ENCODE assay signal across 14 cellular contexts in genomic region chr5:116652903-116653302, GRCh38.
A peak's percentile ranks its signal among the peaks of the same experiment; 100 is the strongest.
DNase-seq lines count a peak whose midpoint lies in the region; ATAC-seq and TF ChIP-seq lines count a peak whose summit lies in the region.
"Had no signal": no experiment of that assay in that cellular context is flagged by ENCODE, and none has a peak within 500 bp of the region (broad histone marks: within the 10 kb centered on the region; RNA-seq: fewer than 3 reads in every experiment).

No MANE protein-coding gene starts in this region.

- no peak for TF ChIP-seq CTCF in fibroblast of lung (conservative IDR thresholded peaks at IDR 0.05 in 1 of 2, IDR thresholded peaks at IDR 0.05 in 1 of 2; ENCODE audit: low read depth in 1 of 2, low read length in 2 of 2)

- H4K20me1 ChIP-seq in fibroblast of lung (ENCODE audit: control insufficient read depth, extremely low read depth, insufficient read depth, low read length), result no peaks in the 10 kb centered on the region

- no peaks in the 10 kb centered on the region for H3K9me3 ChIP-seq in fibroblast of lung (ENCODE audit: control insufficient read depth, insufficient read depth, low read depth, low read length)
- H3K9me3 ChIP-seq in CD8-positive, alpha-beta memory T cell (ENCODE audit: low read length), result no peaks in the 10 kb centered on the region
- H3K9me3 ChIP-seq: upper lobe of left lung had no signal

- no peak overlapping the region for H2AFZ ChIP-seq in fibroblast of lung (ENCODE audit: low read length)

- H2AK5ac ChIP-seq in mesendoderm (ENCODE audit: low read length), result no peak overlapping the region

- DNase-seq in Right ventricle myocardium superior, result no peak
- no peak for DNase-seq in cardiac septum (ENCODE audit: low spot score)
- peak; percentile 9 to 74 for DNase-seq in fibroblast of lung (ENCODE audit: low read depth in 2 of 2)
- DNase-seq in mesendoderm, result peak; percentile 65
- DNase-seq in NCI-H524 treated with DMSO at 0.1 percent for 48 hours (lab: John Stamatoyannopoulos, UW), result no peak
- DNase-seq in NCI-H510A treated with DMSO at 0.1 percent for 48 hours (lab: John Stamatoyannopoulos, UW), result no peak
- DNase-seq in CD8-positive, alpha-beta memory T cell, result no peak
- no peak for DNase-seq in COR-L47 (lab: John Stamatoyannopoulos, UW)
- DNase-seq: GOT3, NCI-H2081 treated with DMSO at 0.1 percent for 48 hours, PC-3, upper lobe of left lung had no signal

- no peaks in the 10 kb centered on the region for H3K79me1 ChIP-seq in mesendoderm (ENCODE audit: low read length)

- H3K27ac ChIP-seq in fibroblast of lung (ENCODE audit: insufficient read depth, low read length) (no peak overlapping the region), mesendoderm (ENCODE audit: low read depth, low read length) (peak overlapping the region; percentile 69)
- no peak overlapping the region for H3K27ac ChIP-seq in CD8-positive, alpha-beta memory T cell (ENCODE audit: low read depth, low read length)
- H3K27ac ChIP-seq: upper lobe of left lung had no signal

- H3K79me2 ChIP-seq in fibroblast of lung (ENCODE audit: control insufficient read depth, insufficient read depth, low read length) (no peaks in the 10 kb centered on the region), mesendoderm (ENCODE audit: control insufficient read depth, insufficient read depth, low read length) (no peaks in the 10 kb centered on the region)

- CTCF ChIA-PET in CD8-positive, alpha-beta memory T cell (lab: Charles Lee), result no interaction called here

- H3K9me3 Mint-ChIP-seq in CD8-positive, alpha-beta memory T cell, result peaks cover 0 to under 1% (median 0%) of the 10 kb centered on the region in 5 donors
- H3K9me3 Mint-ChIP-seq: IgD-negative memory B cell had no signal

- H2BK5ac ChIP-seq in mesendoderm (ENCODE audit: low read length), result no peak overlapping the region

- H3K4me1 ChIP-seq in fibroblast of lung (ENCODE audit: control insufficient read depth, extremely low read depth, insufficient read depth, low read length) (no peaks in the 10 kb centered on the region), mesendoderm (ENCODE audit: control insufficient read depth, low read depth, low read length) (peaks cover 11% of the 10 kb centered on the region)
- no peaks in the 10 kb centered on the region for H3K4me1 ChIP-seq in CD8-positive, alpha-beta memory T cell (ENCODE audit: insufficient read depth, low read length)
- H3K4me1 ChIP-seq: upper lobe of left lung had no signal

- peak overlapping the region; percentile 84 for H3K18ac ChIP-seq in mesendoderm (ENCODE audit: low read length)

- H3K27me3 ChIP-seq in fibroblast of lung (ENCODE audit: control insufficient read depth, insufficient read depth, low read length) (no peaks in the 10 kb centered on the region), mesendoderm (ENCODE audit: insufficient read depth, low read length, poor library complexity) (no peaks in the 10 kb centered on the region)
- no peaks in the 10 kb centered on the region for H3K27me3 ChIP-seq in CD8-positive, alpha-beta memory T cell (ENCODE audit: insufficient read depth, low read length, poor library complexity, severe bottlenecking)
- H3K27me3 ChIP-seq: upper lobe of left lung had no signal

- no peak overlapping the region for H2BK120ac ChIP-seq in mesendoderm (ENCODE audit: low read depth, low read length)

- intact Hi-C loops in Right ventricle myocardium superior (cut with DNase I) (no loop called here), cardiac septum (cut with DNase I) (loop anchor here (10.0 kb wide), 1 partner anchor 112 kb away; no protein-coding TSS in a partner anchor)

- H3K36me3 Mint-ChIP-seq in CD8-positive, alpha-beta memory T cell, result no peaks in the 10 kb centered on the region
- H3K36me3 Mint-ChIP-seq: activated naive CD4-positive, alpha-beta T cell treated with anti-CD3 and anti-CD28 coated beads, Interleukin-2, amount 50 U/mL, for 72 hours; IgD-negative memory B cell had no signal

- no peak overlapping the region for H3K4me2 ChIP-seq in fibroblast of lung (ENCODE audit: extremely low read depth, insufficient read depth, low read length)
- H3K4me2 ChIP-seq in mesendoderm (ENCODE audit: low read length), result no peak overlapping the region

- no peak overlapping the region for H3K9ac ChIP-seq in fibroblast of lung (ENCODE audit: insufficient read depth, low read length)
- H3K9ac ChIP-seq in mesendoderm (ENCODE audit: low read length), result no peak overlapping the region

- H3K4ac ChIP-seq in mesendoderm (ENCODE audit: low read depth, low read length), result no peak overlapping the region

- H3K4me3 Mint-ChIP-seq in CD8-positive, alpha-beta memory T cell, result no peak overlapping the region
- H3K4me3 Mint-ChIP-seq: IgD-negative memory B cell had no signal

- no peak overlapping the region for H3K23ac ChIP-seq in mesendoderm (ENCODE audit: low read length)

- H3K27me3 Mint-ChIP-seq in CD8-positive, alpha-beta memory T cell, result peaks cover 0 to 4% of the 10 kb centered on the region in 2 donors

- H3K56ac ChIP-seq in mesendoderm (ENCODE audit: low read length), result peak overlapping the region; percentile 27

- POLR2A ChIA-PET in CD8-positive, alpha-beta memory T cell (lab: Charles Lee), result no interaction called here

- H3K4me3 ChIP-seq in fibroblast of lung (replicated peaks in 1 of 4; ENCODE audit: control extremely low read depth in 1 of 4, insufficient read depth in 1 of 4, low read depth in 3 of 4, low read length in 4 of 4) (no peak overlapping the region), mesendoderm (ENCODE audit: low read length) (no peak overlapping the region)
- H3K4me3 ChIP-seq in CD8-positive, alpha-beta memory T cell (ENCODE audit: low read length), result no peak overlapping the region
- H3K4me3 ChIP-seq: upper lobe of left lung had no signal

- H3K27ac Mint-ChIP-seq in CD8-positive, alpha-beta memory T cell, result no peak overlapping the region
- H3K27ac Mint-ChIP-seq: activated naive CD4-positive, alpha-beta T cell treated with anti-CD3 and anti-CD28 coated beads, Interleukin-2, amount 50 U/mL, for 72 hours; IgD-negative memory B cell had no signal

- WGBS in mesendoderm (ENCODE audit: extremely low coverage, insufficient coverage, low lambda C conversion rate), result no CpG with 5 or more reads among the region's 3 CpGs

- no peak overlapping the region for H2BK15ac ChIP-seq in mesendoderm (replicated peaks; ENCODE audit: low read depth)

- peak overlapping the region; percentile 76 for H4K8ac ChIP-seq in mesendoderm (ENCODE audit: low read depth, low read length)

- no peaks in the 10 kb centered on the region for H3K4me1 Mint-ChIP-seq in CD8-positive, alpha-beta memory T cell

- ATAC-seq in Right ventricle myocardium superior (ENCODE audit: poor library complexity), result peak; percentile 73
- ATAC-seq: activated naive CD4-positive, alpha-beta T cell treated with anti-CD3 and anti-CD28 coated beads, Interleukin-2, amount 50 U/mL, for 72 hours; PC-3 had no signal

- H3K36me3 ChIP-seq in fibroblast of lung (ENCODE audit: control insufficient read depth, insufficient read depth, low read length) (no peaks in the 10 kb centered on the region), mesendoderm (ENCODE audit: control insufficient read depth, insufficient read depth, low read length) (no peaks in the 10 kb centered on the region)
- H3K36me3 ChIP-seq in CD8-positive, alpha-beta memory T cell (ENCODE audit: insufficient read depth, low read length), result no peaks in the 10 kb centered on the region
- H3K36me3 ChIP-seq: upper lobe of left lung had no signal

- no peak overlapping the region for H4K5ac ChIP-seq in mesendoderm (ENCODE audit: low read length)

Comparison
In these comparisons a context has a peak if more than half of its experiments do, and no peak if none do; other contexts are left out.
1. DNase-seq: peak in fibroblast of lung (2 of 2) and mesendoderm (single experiment); none in Right ventricle myocardium superior (single experiment), cardiac septum (single experiment), NCI-H524 treated with DMSO at 0.1 percent for 48 hours (single experiment), NCI-H510A treated with DMSO at 0.1 percent for 48 hours (single experiment), CD8-positive, alpha-beta memory T cell (0 of 5) and COR-L47 (single experiment).